ENCODE assay signal across 20 cellular contexts in genomic region chr11:115701284-115701875, GRCh38.
DNase-seq lines count a peak whose midpoint lies in the region; ATAC-seq and TF ChIP-seq lines count a peak whose summit lies in the region.
"Had no signal": no experiment of that assay in that cellular context is flagged by ENCODE, and none has a peak within 500 bp of the region (broad histone marks: within the 10 kb centered on the region; RNA-seq: fewer than 3 reads in every experiment).

No MANE protein-coding gene starts in this region.

- H3K9me3 ChIP-seq in heart right ventricle (no peaks in the 10 kb centered on the region), neuronal stem cell (replicated peaks in 1 of 2; ENCODE audit: control insufficient read depth in 2 of 2, insufficient read depth in 1 of 2, low read depth in 1 of 2, low read length in 2 of 2) (no peaks in the 10 kb centered on the region)
- H3K9me3 ChIP-seq: BE2C, HAP-1, MG63, SJCRH30 had no signal

- peak in 5 of 8 donors; percentile 30 to 38 (median 34) for ATAC-seq in heart right ventricle
- no peak for ATAC-seq in left cardiac atrium
- no peak for ATAC-seq in GM18867 (IDR thresholded peaks at IDR 0.05; ENCODE audit: unreplicated experiment)
- ATAC-seq: GM23338, HepG2, K562, Panc1 had no signal

- H4K8ac ChIP-seq in neuronal stem cell (ENCODE audit: low read depth, low read length) = no peak overlapping the region

- peak overlapping the region; percentile 56 for H3K18ac ChIP-seq in neuronal stem cell (ENCODE audit: low read length)

- H3K14ac ChIP-seq in neuronal stem cell (ENCODE audit: low read length) = no peak overlapping the region

- H3K36me3 ChIP-seq in heart right ventricle (no peaks in the 10 kb centered on the region), neuronal stem cell (replicated peaks in 1 of 2; ENCODE audit: control insufficient read depth in 2 of 2, insufficient read depth in 2 of 2, low read length in 2 of 2) (no peaks in the 10 kb centered on the region)
- H3K36me3 ChIP-seq: BE2C, HAP-1, MG63, SJCRH30 had no signal

- H3K27me3 ChIP-seq in heart right ventricle (no peaks in the 10 kb centered on the region), neuronal stem cell (ENCODE audit: control insufficient read depth in 3 of 3, insufficient read depth in 3 of 3, low read depth in 1 of 3, low read length in 3 of 3) (no peaks in the 10 kb centered on the region)
- H3K27me3 ChIP-seq: BE2C, MG63, SJCRH30 had no signal

- DNase-seq in heart right ventricle (no peak), left cardiac atrium (no peak), cerebellum (ENCODE audit: low spot score) (peak; percentile 78), neuronal stem cell (ENCODE audit: low spot score) (no peak), DMS153 (lab: John Stamatoyannopoulos, UW) (no peak), epidermal melanocyte (ENCODE audit: insufficient read length, low spot score) (no peak)
- DNase-seq: BE2C; CD4-positive, alpha-beta T cell; MG63; NCI-H187; NCI-H446; NCI-H526 treated with DMSO at 0.1 percent for 48 hours; SJCRH30 had no signal

- no peak overlapping the region for H2AK5ac ChIP-seq in neuronal stem cell (ENCODE audit: low read depth, low read length)

- no peak overlapping the region for H3K9ac ChIP-seq in neuronal stem cell (ENCODE audit: low read depth, low read length, poor library complexity)

- H2BK12ac ChIP-seq in neuronal stem cell (ENCODE audit: low read length) = peak overlapping the region; percentile 25

- H3K4me3 ChIP-seq in heart right ventricle (no peak overlapping the region), neuronal stem cell (ENCODE audit: low read length in 2 of 2) (no peak overlapping the region)
- H3K4me3 ChIP-seq: GM23338, HAP-1, K562, MG63, SJCRH30 had no signal

- H4K91ac ChIP-seq in neuronal stem cell (ENCODE audit: low read depth, low read length, poor library complexity) = no peak overlapping the region

- intact Hi-C loops in heart right ventricle (cut with DNase I) = no loop called here
- intact Hi-C loops in left cardiac atrium (cut with DNase I) = no loop called here

- no peak overlapping the region for H3K4ac ChIP-seq in neuronal stem cell (ENCODE audit: low read length)

- H3K4me2 ChIP-seq in neuronal stem cell (ENCODE audit: insufficient read depth, low read length, poor library complexity, severe bottlenecking) = no peak overlapping the region
- H3K4me2 ChIP-seq: GM23338 had no signal

- no peak for TF ChIP-seq CTCF in heart right ventricle (IDR thresholded peaks at IDR 0.05)

- H2AFZ ChIP-seq in neuronal stem cell (ENCODE audit: low read length) = no peak overlapping the region
- H2AFZ ChIP-seq: GM23338 had no signal

- no peak overlapping the region for H3K23ac ChIP-seq in neuronal stem cell (ENCODE audit: low read depth, low read length, poor library complexity)

- WGBS in heart right ventricle, 2 donors = 67 to 71% methylated on average over 8 of the region's 8 CpGs
- WGBS in neuronal stem cell (ENCODE audit: extremely low coverage in 2 of 2, insufficient read length in 2 of 2, insufficient replicate concordance in 1 of 2), 2 donors = no CpG with 5 or more reads among the region's 8 CpGs

- H3K27ac ChIP-seq in heart right ventricle (no peak overlapping the region), neuronal stem cell (replicated peaks; ENCODE audit: low read length) (no peak overlapping the region)
- H3K27ac ChIP-seq: HL-60, SJCRH30 had no signal

- no peak overlapping the region for H2BK120ac ChIP-seq in neuronal stem cell (ENCODE audit: low read depth, low read length)

- H3K79me1 ChIP-seq in neuronal stem cell (ENCODE audit: low read depth, low read length) = no peaks in the 10 kb centered on the region

- H3K4me1 ChIP-seq in heart right ventricle (peaks cover 3 to 29% (median 22%) of the 10 kb centered on the region in 9 donors), neuronal stem cell (ENCODE audit: control insufficient read depth in 2 of 2, insufficient read depth in 1 of 2, low read depth in 1 of 2, low read length in 2 of 2) (peaks cover 0 to 17% of the 10 kb centered on the region in 2 donors)
- H3K4me1 ChIP-seq: HAP-1, SJCRH30 had no signal

- no peak overlapping the region for H2BK15ac ChIP-seq in neuronal stem cell (ENCODE audit: low read length)

- H2BK5ac ChIP-seq in neuronal stem cell (ENCODE audit: low read length) = no peak overlapping the region

Comparison
In these comparisons a context has a peak if more than half of its experiments do, and no peak if none do; other contexts are left out.
1. ATAC-seq: peak in heart right ventricle (5 of 8); none in left cardiac atrium (0 of 2) and GM18867 (single experiment).